ENCODE assay signal across 8 cellular contexts in the genomic region with DNA sequence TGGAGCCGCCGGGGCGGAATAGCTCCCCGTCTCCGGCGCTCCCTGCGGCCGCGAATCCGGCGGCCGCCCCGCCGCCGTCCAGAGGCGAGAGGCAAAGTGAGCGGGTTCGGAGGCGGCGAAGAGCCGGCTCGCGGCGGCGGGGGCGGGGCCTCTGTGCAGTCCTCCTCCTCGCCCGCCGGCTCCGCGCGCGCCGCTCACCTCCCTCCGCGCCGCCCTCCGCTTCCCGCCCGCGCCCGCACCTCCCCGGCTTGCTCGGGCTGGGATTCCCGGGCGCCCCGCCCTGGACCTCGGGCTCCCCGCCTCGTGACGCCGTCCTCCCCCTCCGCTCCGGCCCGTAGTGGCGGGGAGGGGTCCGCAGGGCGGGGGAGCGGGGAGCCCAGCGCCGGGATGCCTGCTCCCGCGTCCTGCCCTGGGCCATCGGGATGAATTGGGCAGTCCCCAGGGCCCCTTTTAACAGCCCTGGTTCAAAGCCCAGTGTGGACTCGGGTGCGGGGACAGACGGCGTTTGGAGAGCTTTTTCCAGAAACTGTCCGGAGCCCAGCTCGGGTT. TPM values are rescaled to one million over a fixed set of nuclear protein-coding genes. Genes with fewer than 3 reads are reported as not detected.
DNase-seq lines count a peak whose midpoint lies in the region; ATAC-seq and TF ChIP-seq lines count a peak whose summit lies in the region.

A gene with protein sequence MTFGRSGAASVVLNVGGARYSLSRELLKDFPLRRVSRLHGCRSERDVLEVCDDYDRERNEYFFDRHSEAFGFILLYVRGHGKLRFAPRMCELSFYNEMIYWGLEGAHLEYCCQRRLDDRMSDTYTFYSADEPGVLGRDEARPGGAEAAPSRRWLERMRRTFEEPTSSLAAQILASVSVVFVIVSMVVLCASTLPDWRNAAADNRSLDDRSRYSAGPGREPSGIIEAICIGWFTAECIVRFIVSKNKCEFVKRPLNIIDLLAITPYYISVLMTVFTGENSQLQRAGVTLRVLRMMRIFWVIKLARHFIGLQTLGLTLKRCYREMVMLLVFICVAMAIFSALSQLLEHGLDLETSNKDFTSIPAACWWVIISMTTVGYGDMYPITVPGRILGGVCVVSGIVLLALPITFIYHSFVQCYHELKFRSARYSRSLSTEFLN (minus strand): TSS at position 98 of the 549 bp plus-strand sequence. CDS start 481 bp downstream, outside the sequence.

- DNase-seq in AG20443 (ENCODE audit: low spot score), result peak; percentile 84
- DNase-seq in RWPE1 (ENCODE audit: low spot score), result peak; percentile 44
- DNase-seq in activated gamma-delta T cell (lab: John Stamatoyannopoulos, UW), result peak; percentile 34
- DNase-seq in germinal center (ENCODE audit: low spot score), result peak; percentile 79
- peak; percentile 37 to 67 for DNase-seq in trophoblast cell
- DNase-seq in aorta, result peak; percentile 66 to 89

- H3K4me2 ChIP-seq in trophoblast cell (ENCODE audit: low read length), result peak within 1 kb of the TSS; percentile 94

- H3K4me1 ChIP-seq in HUES64 (ENCODE audit: insufficient read depth, low read length) (peaks cover 35% of the 10 kb centered on the region), trophoblast cell (ENCODE audit: control insufficient read depth in 1 of 2, insufficient read depth in 2 of 2, low read length in 2 of 2) (peaks cover 8 to 17% of the 10 kb centered on the region in 2 experiments), aorta (ENCODE audit: control insufficient read depth in 1 of 2, insufficient read depth in 2 of 2, low read length in 2 of 2) (no peaks in the 10 kb centered on the region)

- H4K12ac ChIP-seq in trophoblast cell (ENCODE audit: low read depth, low read length), result peak within 1 kb of the TSS; percentile 56

- CTCF ChIA-PET in RWPE1 (lab: Yijun Ruan, JAX), result interaction anchor here (0.6 kb wide), 1 partner anchor 250 kb away, joined by 3 read pairs; no protein-coding TSS in a partner anchor

- peak within 1 kb of the TSS; percentile 79 for H3K9ac ChIP-seq in HUES64 (ENCODE audit: low read depth, low read length)
- no peak within 1 kb of the TSS for H3K9ac ChIP-seq in trophoblast cell (ENCODE audit: low read length)

- POLR2A ChIA-PET in RWPE1 (lab: Yijun Ruan, JAX; ENCODE audit: low non-redundant PET), result no interaction called here

- ATAC-seq in GM19351 (IDR thresholded peaks at IDR 0.05; ENCODE audit: unreplicated experiment) (peak; percentile 60), aorta (ENCODE audit: low FRiP score) (peak; percentile 79)

- WGBS in HUES64, result under 1% methylated on average over 70 of the region's 70 CpGs
- no CpG with 5 or more reads among the region's 70 CpGs for WGBS in trophoblast cell (ENCODE audit: extremely low coverage, insufficient coverage, insufficient read length)
- WGBS in aorta, 2 donors, result 0 to 1% methylated on average over 45 to 70 of the region's 70 CpGs

- H3K9me3 ChIP-seq in HUES64 (ENCODE audit: insufficient read depth, low read depth, low read length) (no peaks in the 10 kb centered on the region), trophoblast cell (ENCODE audit: insufficient read depth, low read depth, low read length) (peaks cover 10% of the 10 kb centered on the region), aorta (ENCODE audit: control insufficient read depth, low read length) (no peaks in the 10 kb centered on the region)

- H3K27me3 ChIP-seq in HUES64 (ENCODE audit: insufficient read depth, low read length), result peaks cover 30% of the 10 kb centered on the region
- peaks cover 15% of the 10 kb centered on the region for H3K27me3 ChIP-seq in trophoblast cell (ENCODE audit: insufficient read depth, low read length)
- no peaks in the 10 kb centered on the region for H3K27me3 ChIP-seq in aorta (ENCODE audit: control insufficient read depth in 1 of 2, insufficient read depth in 2 of 2, low read length in 1 of 2)

- H3K36me3 ChIP-seq in HUES64 (ENCODE audit: insufficient read depth, low read length), result no peaks in the 10 kb centered on the region; the same call in 1 of the 2 replicates
- no peaks in the 10 kb centered on the region for H3K36me3 ChIP-seq in trophoblast cell (ENCODE audit: control insufficient read depth in 1 of 2, insufficient read depth in 2 of 2, low read length in 2 of 2)
- H3K36me3 ChIP-seq in aorta (ENCODE audit: control insufficient read depth in 1 of 2, insufficient read depth in 2 of 2, low read length in 1 of 2), result no peaks in the 10 kb centered on the region

- H2BK12ac ChIP-seq in trophoblast cell (ENCODE audit: low read length), result no peak within 1 kb of the TSS

- no peak within 1 kb of the TSS for H4K91ac ChIP-seq in trophoblast cell (ENCODE audit: low read depth, low read length)

- peak within 1 kb of the TSS; percentile 22 for H3K23ac ChIP-seq in trophoblast cell (ENCODE audit: low read length)

- H2BK120ac ChIP-seq in trophoblast cell (ENCODE audit: insufficient read depth, low read length, poor library complexity), result no peak within 1 kb of the TSS

- peak within 1 kb of the TSS; percentile 9 for H4K8ac ChIP-seq in trophoblast cell (ENCODE audit: low read depth, low read length)

- no peak within 1 kb of the TSS for H3K4ac ChIP-seq in trophoblast cell (ENCODE audit: low read depth, low read length)

- no peaks in the 10 kb centered on the region for H3K79me1 ChIP-seq in trophoblast cell (ENCODE audit: low read length)

- no peak for TF ChIP-seq CTCF in RWPE1 (conservative IDR thresholded peaks at IDR 0.05; ENCODE audit: low read depth)

- no peak within 1 kb of the TSS for H2BK5ac ChIP-seq in trophoblast cell (ENCODE audit: low read depth, low read length, poor library complexity)

- no peaks in the 10 kb centered on the region for H3K79me2 ChIP-seq in trophoblast cell (ENCODE audit: control insufficient read depth, insufficient read depth, low read length, poor library complexity)

- intact Hi-C loops in aorta (cut with DNase I), result no loop called here

- no peak within 1 kb of the TSS for H2AK5ac ChIP-seq in trophoblast cell (ENCODE audit: low read length)

- H3K18ac ChIP-seq in trophoblast cell (ENCODE audit: low read length), result no peak within 1 kb of the TSS

- H3K4me3 ChIP-seq in HUES64 (ENCODE audit: low read length), result peak within 1 kb of the TSS; percentile 71
- H3K4me3 ChIP-seq in trophoblast cell (ENCODE audit: low read depth, low read length), result peak within 1 kb of the TSS; percentile 70
- H3K4me3 ChIP-seq in aorta (ENCODE audit: low read length in 2 of 2), result peak within 1 kb of the TSS; percentile 13 to 37

- no peak within 1 kb of the TSS for H3K14ac ChIP-seq in trophoblast cell (ENCODE audit: low read length)

- peak within 1 kb of the TSS; percentile 79; the same call in 1 of the 2 replicates for H3K27ac ChIP-seq in HUES64 (ENCODE audit: low read depth, low read length)
- H3K27ac ChIP-seq in RWPE1, result peak within 1 kb of the TSS; percentile 12; the same call in 1 of the 2 replicates
- H3K27ac ChIP-seq in trophoblast cell (ENCODE audit: low read depth, low read length), result no peak within 1 kb of the TSS
- no peak within 1 kb of the TSS for H3K27ac ChIP-seq in aorta (ENCODE audit: low read depth in 1 of 2, low read length in 2 of 2)

- H2AFZ ChIP-seq in trophoblast cell (ENCODE audit: insufficient read depth, low read length, poor library complexity), result peak within 1 kb of the TSS; percentile 79

RNA-seq across cellular contexts. Expression of the gene that starts here (rescaled TPM):
- 2.7 TPM for polyA plus RNA-seq in HUES64 (2013, experiment 1 of 2)
- polyA plus RNA-seq in HUES64 (2013, experiment 2 of 2), result 2.2 TPM
- polyA plus RNA-seq in trophoblast cell (2013), result 0.07 and 0.08 TPM in 2 replicates
- under 1 TPM in 1 of 2 donors, not detected in 1; 0.24 TPM for total RNA-seq in aorta
- not detected for polyA plus RNA-seq in aorta

Comparison
In these comparisons a context has a peak if more than half of its experiments do, and no peak if none do; other contexts are left out.
1. Peak in DNase-seq, ATAC-seq and H3K4me3 ChIP-seq in aorta; RNA of the gene not detected or under 1 TPM.
2. DNase-seq: peak in every context shown above with its lines; median percentile 84 in AG20443; 79 in germinal center; 78 in aorta; 52 in trophoblast cell; 44 in RWPE1; 34 in activated gamma-delta T cell.
3. H3K27ac ChIP-seq: peak in HUES64 (single experiment) and RWPE1 (single experiment); none in trophoblast cell (single experiment) and aorta (0 of 2).
4. Peak in every context shown above with its lines, with median percentiles within 50 percentile points of each other: H3K4me3 ChIP-seq.